ENCODE assay signal across 21 cellular contexts in the genomic region with DNA sequence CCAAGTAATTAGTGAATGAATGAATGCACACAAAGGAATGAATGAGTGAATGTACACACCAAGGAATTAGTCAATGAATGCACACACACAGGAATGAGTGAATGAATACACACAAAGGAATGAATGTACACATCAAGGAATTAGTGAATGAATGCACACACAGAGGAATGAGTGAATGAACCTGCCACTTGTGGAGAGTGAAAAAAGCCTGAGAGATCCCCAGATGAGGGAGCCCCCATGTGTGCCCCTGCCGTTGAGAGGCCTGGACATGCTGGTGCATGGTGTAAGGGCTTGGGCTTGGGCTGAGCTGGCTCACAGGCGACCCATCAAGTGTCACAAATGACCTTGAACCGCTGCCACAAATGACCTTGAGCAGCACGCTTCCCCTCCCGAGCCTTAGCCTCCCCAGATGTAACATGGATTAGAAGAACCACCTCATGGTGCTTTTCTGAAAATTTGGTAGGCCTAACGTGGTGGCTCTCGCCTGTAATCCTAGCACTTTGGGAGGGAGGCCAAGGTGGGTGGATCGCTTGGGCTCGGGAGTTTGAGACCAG. TPM values are rescaled to one million over a fixed set of nuclear protein-coding genes. Genes with fewer than 3 reads are reported as not detected.
DNase-seq lines count a peak whose midpoint lies in the region; ATAC-seq, FAIRE-seq and TF ChIP-seq lines count a peak whose summit lies in the region.
"Had no signal": no experiment of that assay in that cellular context is flagged by ENCODE, and none has a peak within 500 bp of the region (broad histone marks: within the 10 kb centered on the region; RNA-seq: fewer than 3 reads in every experiment).

No MANE protein-coding gene starts in this region.

- H2AFZ ChIP-seq in K562 (ENCODE audit: low read depth, low read length), result no peak overlapping the region

- H3K4me1 ChIP-seq in left ventricle myocardium inferior (peaks cover 66% of the 10 kb centered on the region), HEK293 (ENCODE audit: control insufficient read depth, insufficient read depth, low read length) (no peaks in the 10 kb centered on the region), K562 (replicated peaks in 1 of 2; ENCODE audit: control insufficient read depth in 2 of 2, insufficient read depth in 2 of 2, low read length in 2 of 2) (peaks cover 0 to 17% of the 10 kb centered on the region in 2 experiments; a peak in 2 of 5 replicates), thyroid gland (peaks cover 33 to 53% of the 10 kb centered on the region in 2 donors), HAP-1 (no peaks in the 10 kb centered on the region)

- in situ Hi-C loops in K562 (cut with MboI), result no loop called here
- in situ Hi-C loops in HAP-1 (cut with MboI; ENCODE audit: low sequenced_read_pairs), result no loop called here

- intact Hi-C loops in left ventricle myocardium inferior (cut with micrococcal nuclease), result no loop called here
- intact Hi-C loops in cardiac septum (cut with DNase I), result no loop called here
- intact Hi-C loops in K562 (cut with micrococcal nuclease), result no loop called here
- intact Hi-C loops in thyroid gland (cut with DNase I), result no loop called here

- no peaks in the 10 kb centered on the region for H3K9me1 ChIP-seq in K562 (ENCODE audit: control insufficient read depth, insufficient read depth, low read length)

- peak; percentile 46 for FAIRE-seq in K562 (lab: Jason Lieb, UNC)
- FAIRE-seq: D721Med, HTR-8/SVneo had no signal

- TF ChIP-seq EP300 in K562 (IDR thresholded peaks at IDR 0.05; ENCODE audit: low read length), result no peak

- no peak for TF ChIP-seq RAD21 in K562 (CRISPR knock-in tag; conservative IDR thresholded peaks at IDR 0.05 in 1 of 2, IDR thresholded peaks at IDR 0.05 in 1 of 2)

- WGBS in K562 (ENCODE audit: insufficient coverage, low coverage, missing lambda C conversion rate), result 61% methylated on average over 9 of the region's 9 CpGs
- WGBS in thyroid gland, 2 donors, result 81 to 87% methylated on average over 8 to 9 of the region's 9 CpGs

- TF ChIP-seq POLR2A in K562 (conservative IDR thresholded peaks at IDR 0.05) (no peak), thyroid gland (IDR thresholded peaks at IDR 0.05) (no peak)

- H3K4me2 ChIP-seq in K562 (ENCODE audit: insufficient read depth, low read length), result no peak overlapping the region

- H4K20me1 ChIP-seq in K562 (replicated peaks; ENCODE audit: control insufficient read depth, insufficient read depth, low read length), result peaks cover 12% of the 10 kb centered on the region; the same call in 1 of the 2 replicates

- H3K9ac ChIP-seq in K562 (ENCODE audit: insufficient read depth in 1 of 2, low read depth in 2 of 2, low read length in 2 of 2), result peak overlapping the region in 1 of 2 experiments; percentile 66; a peak in 2 of 4 replicates

- H3K27ac ChIP-seq in left ventricle myocardium inferior (replicated peaks) (peak overlapping the region; percentile 87), HEK293 (ENCODE audit: extremely low read depth, low read depth, low read length) (no peak overlapping the region), K562 (ENCODE audit: extremely low read depth, low read depth, low read length) (no peak overlapping the region; the same call in 2 of the 3 replicates), thyroid gland (peak overlapping the region; percentile 13 to 84 (median 19))

- no peaks in the 10 kb centered on the region for H3K79me2 ChIP-seq in K562 (ENCODE audit: control insufficient read depth, insufficient read depth, low read length)

- H3K36me3 ChIP-seq in left ventricle myocardium inferior, result no peaks in the 10 kb centered on the region
- H3K36me3 ChIP-seq in HEK293 (ENCODE audit: control insufficient read depth in 2 of 2, insufficient read depth in 1 of 2, low read length in 2 of 2), result peaks cover 0 to 7% of the 10 kb centered on the region in 2 experiments; a peak in 2 of 3 replicates
- H3K36me3 ChIP-seq in K562 (ENCODE audit: control insufficient read depth, insufficient read depth, low read length), result peaks cover 2% of the 10 kb centered on the region; the same call in 1 of the 3 replicates
- H3K36me3 ChIP-seq in thyroid gland, result no peaks in the 10 kb centered on the region
- H3K36me3 ChIP-seq in HAP-1 (replicated peaks), result no peaks in the 10 kb centered on the region; the same call in 1 of the 2 replicates

- POLR2A ChIA-PET in HEK293 (lab: Yijun Ruan, JAX) (no interaction called here), K562 (lab: Yijun Ruan, JAX) (no interaction called here)

- no peak for DNase-seq in left ventricle myocardium inferior
- DNase-seq in cardiac septum (ENCODE audit: low spot score), result no peak
- DNase-seq in K562 (ENCODE audit: extremely low read depth in 1 of 4, low spot score in 3 of 4), result no peak
- DNase-seq in thyroid gland, result no peak
- no peak for DNase-seq in GM20000 (ENCODE audit: low spot score)
- DNase-seq in NCI-H510A (lab: John Stamatoyannopoulos, UW), result no peak
- DNase-seq in HAP-1 (ENCODE audit: low spot score in 2 of 2), result no peak
- DNase-seq: C1 segment of cervical spinal cord; CD8-positive, alpha-beta memory T cell; DMS79; NCI-H1105 treated with DMSO at 0.1 percent for 48 hours; NCI-H187; NCI-H2107; NCI-H2227 treated with DMSO at 0.1 percent for 48 hours; NCI-H524; NK-92 treated with Interleukin-12 subunit alpha and Interleukin-12 subunit beta, amount 100 ng/mL, for 24 hours; SIG-M5 had no signal

- no peak for TF ChIP-seq CTCF in left ventricle myocardium inferior (IDR thresholded peaks at IDR 0.05; ENCODE audit: borderline replicate concordance)
- no peak for TF ChIP-seq CTCF in HEK293 (tag by site-specific recombination; IDR thresholded peaks at IDR 0.05)
- no peak for TF ChIP-seq CTCF in K562 (IDR thresholded peaks at IDR 0.05 in 2 of 3, conservative IDR thresholded peaks at IDR 0.05 in 1 of 3; ENCODE audit: insufficient read depth in 2 of 3, low read depth in 1 of 3, low read length in 3 of 3)
- no peak for TF ChIP-seq CTCF in thyroid gland (IDR thresholded peaks at IDR 0.05)
- TF ChIP-seq CTCF in GM20000 (IDR thresholded peaks at IDR 0.05; ENCODE audit: extremely low read depth, missing control alignments), result no peak

- CTCF ChIA-PET in HEK293 (lab: Yijun Ruan, JAX), result interaction anchor here (0.6 to 0.7 kb wide), 2 partner anchors 67 to 246 kb away, joined by 3 read pairs; no protein-coding TSS in a partner anchor
- CTCF ChIA-PET in K562 (lab: Yijun Ruan, JAX; ENCODE audit: low intra/inter-chr PET ratio), result interaction anchor here (0.6 kb wide), 1 partner anchor 34 kb away, joined by 4 read pairs; no protein-coding TSS in a partner anchor

- H3K27me3 ChIP-seq in left ventricle myocardium inferior (ENCODE audit: low read depth) (no peaks in the 10 kb centered on the region), K562 (ENCODE audit: control insufficient read depth in 2 of 2, insufficient read depth in 2 of 2, low read length in 2 of 2) (no peaks in the 10 kb centered on the region), thyroid gland (no peaks in the 10 kb centered on the region), HAP-1 (ENCODE audit: low read depth) (no peaks in the 10 kb centered on the region)

- no peak overlapping the region for H3K4me3 ChIP-seq in left ventricle myocardium inferior
- no peak overlapping the region for H3K4me3 ChIP-seq in HEK293 (ENCODE audit: low read depth, low read length)
- H3K4me3 ChIP-seq in K562, result no peak overlapping the region
- no peak overlapping the region for H3K4me3 ChIP-seq in thyroid gland (replicated peaks in 1 of 3)
- no peak overlapping the region for H3K4me3 ChIP-seq in HAP-1

- H3K9me3 ChIP-seq in left ventricle myocardium inferior (replicated peaks), result no peaks in the 10 kb centered on the region
- no peaks in the 10 kb centered on the region for H3K9me3 ChIP-seq in HEK293 (ENCODE audit: control insufficient read depth, insufficient read depth, low read depth, low read length)
- H3K9me3 ChIP-seq in K562 (replicated peaks; ENCODE audit: control insufficient read depth, insufficient read depth, low read depth, low read length), result no peaks in the 10 kb centered on the region
- no peaks in the 10 kb centered on the region for H3K9me3 ChIP-seq in thyroid gland
- H3K9me3 ChIP-seq in HAP-1, result no peaks in the 10 kb centered on the region

- ATAC-seq in K562, result peak; percentile 21; the same call in 2 of the 3 replicates

- no TSS peak for BruUV-seq in K562 (replicated peaks; lab: Mats Ljungman, UMichigan)

TF ChIP-seq in HEK293, 187 proteins besides CTCF, POLR2A, EP300 and RAD21 (continues in another document):
- TF ChIP-seq ZNF16 (tag by site-specific recombination; IDR thresholded peaks at IDR 0.05; ENCODE audit: low read depth) (no peak), ZNF658 (tag by site-specific recombination; IDR thresholded peaks at IDR 0.05) (no peak), ZNF184 (tag by site-specific recombination; IDR thresholded peaks at IDR 0.05) (no peak)

TF ChIP-seq in K562, 482 proteins besides CTCF, POLR2A, EP300 and RAD21 (continues in another document):
- TF ChIP-seq, protein P1, sequence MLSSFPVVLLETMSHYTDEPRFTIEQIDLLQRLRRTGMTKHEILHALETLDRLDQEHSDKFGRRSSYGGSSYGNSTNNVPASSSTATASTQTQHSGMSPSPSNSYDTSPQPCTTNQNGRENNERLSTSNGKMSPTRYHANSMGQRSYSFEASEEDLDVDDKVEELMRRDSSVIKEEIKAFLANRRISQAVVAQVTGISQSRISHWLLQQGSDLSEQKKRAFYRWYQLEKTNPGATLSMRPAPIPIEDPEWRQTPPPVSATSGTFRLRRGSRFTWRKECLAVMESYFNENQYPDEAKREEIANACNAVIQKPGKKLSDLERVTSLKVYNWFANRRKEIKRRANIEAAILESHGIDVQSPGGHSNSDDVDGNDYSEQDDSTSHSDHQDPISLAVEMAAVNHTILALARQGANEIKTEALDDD (IDR thresholded peaks at IDR 0.05), result no peak

RNA-seq across cellular contexts. Expression of a gene that starts 46.2 kb away (rescaled TPM):
- total RNA-seq in left ventricle myocardium inferior (15.8 TPM), cardiac septum (13.2 TPM), K562 (2014; rRNA removed) (9.2 and 12.4 TPM in 2 replicates), K562 (2014; rRNA removed; fragmentation: Illumina TruSeq; extraction: Trizol) (10.8 and 14.0 TPM in 2 replicates), K562 (2015; rRNA removed; fragmentation: Illumina TruSeq; extraction: Trizol) (13.4 and 15.1 TPM in 2 replicates), K562 (2021) (30.2 and 32.1 TPM in 2 replicates), thyroid gland (10 to 100 TPM; 28.1 to 41.1 (median 31.0) TPM)
- 23.2 and 65.0 TPM in 2 replicates for total RNA-seq in K562 (2011; cell fraction: chromatin; rRNA removed; ENCODE audit: low replicate concordance)
- total RNA-seq in K562 (2011; cell fraction: nucleolus; rRNA removed), result 30.5 and 35.3 TPM in 2 replicates
- total RNA-seq in K562 (2011; cell fraction: nucleoplasm; rRNA removed), result 22.2 and 23.5 TPM in 2 replicates
- polyA plus RNA-seq in K562 (2011; rRNA removed) (12.8 and 17.6 TPM in 2 replicates), K562 (2014; fragmentation: Illumina TruSeq; extraction: Trizol) (23.8 and 24.5 TPM in 2 replicates), K562 (2014; fragmentation: Nextera tagmentation; extraction: Ambion mirVana) (1 to 10 TPM; 9.1 to 10.0 TPM), K562 (2014; rRNA removed) (17.0 and 20.8 TPM in 2 replicates)
- polyA plus RNA-seq in K562 (2011; cell fraction: cytosol; rRNA removed), result 9.3 and 13.0 TPM in 2 replicates
- 15.6 and 24.1 TPM in 2 replicates for polyA plus RNA-seq in K562 (2011; cell fraction: nucleus; rRNA removed)
- 19.1 and 31.6 TPM in 2 replicates for polyA plus RNA-seq in K562 (2012)
- polyA minus RNA-seq in K562 (2011; rRNA and poly(A)+ RNA removed), result 9.2 and 9.7 TPM in 2 replicates
- polyA minus RNA-seq in K562 (2011; cell fraction: cytosol; rRNA and poly(A)+ RNA removed), result 21.2 and 21.5 TPM in 2 replicates
- 11.3 and 12.9 TPM in 2 replicates for polyA minus RNA-seq in K562 (2011; cell fraction: nucleus; rRNA and poly(A)+ RNA removed)
- polyA plus RNA-seq: CD8-positive, alpha-beta memory T cell; IgD-negative memory B cell had no signal

Comparison
In these comparisons a context has a peak if more than half of its experiments do, and no peak if none do; other contexts are left out.
1. H3K27ac ChIP-seq: peak in left ventricle myocardium inferior (single experiment) and thyroid gland (3 of 3); none in HEK293 (single experiment) and K562 (single experiment).